Comparison of ENCODE assay signal across 8 cellular contexts in genomic region chr2:227766361-227766883, GRCh38. TPM values are rescaled to one million over a fixed set of nuclear protein-coding genes. Genes with fewer than 3 reads are reported as not detected.
DNase-seq lines count a peak whose midpoint lies in the region; ATAC-seq and TF ChIP-seq lines count a peak whose summit lies in the region.

No MANE protein-coding gene starts in this region.

- peak; percentile 79 for TF ChIP-seq CTCF in fibroblast of pulmonary artery (IDR thresholded peaks at IDR 0.05; ENCODE audit: low read length, missing control alignments)

- DNase-seq in DMS114 treated with DMSO at 0.1 percent for 48 hours (lab: John Stamatoyannopoulos, UW; ENCODE audit: unreplicated experiment) (peak; percentile 30), OCI-M2 (lab: John Stamatoyannopoulos, UW; ENCODE audit: unreplicated experiment) (peak; percentile 11), fibroblast of pulmonary artery (ENCODE audit: low read depth) (peak; percentile 86), non-pigmented ciliary epithelial cell (ENCODE audit: low read depth) (peak; percentile 28), superior temporal gyrus (ENCODE audit: extremely low spot score) (peak; percentile 88)
- DNase-seq in activated T-cell treated with anti-CD3 and anti-CD28 coated beads, Interleukin-2, amount 50 U/mL, for 4 hours, result peak; percentile 54

- peaks cover 1% of the 10 kb centered on the region for H3K4me1 Mint-ChIP-seq in activated T-cell treated with anti-CD3 and anti-CD28 coated beads, Interleukin-2, amount 50 U/mL, for 4 hours (ENCODE audit: low read depth)

- H3K9me3 Mint-ChIP-seq in activated T-cell treated with anti-CD3 and anti-CD28 coated beads, Interleukin-2, amount 50 U/mL, for 4 hours, result no peaks in the 10 kb centered on the region

- ATAC-seq in GM19468 (IDR thresholded peaks at IDR 0.05; ENCODE audit: extremely low read depth, unreplicated experiment), result peak; percentile 97
- ATAC-seq in HG03565 (IDR thresholded peaks at IDR 0.05; ENCODE audit: unreplicated experiment), result peak; percentile 94
- ATAC-seq in activated T-cell treated with anti-CD3 and anti-CD28 coated beads, Interleukin-2, amount 50 U/mL, for 4 hours, result peak; percentile 66 to 86

- H3K36me3 Mint-ChIP-seq in activated T-cell treated with anti-CD3 and anti-CD28 coated beads, Interleukin-2, amount 50 U/mL, for 4 hours (ENCODE audit: insufficient read depth), result no peaks in the 10 kb centered on the region

- H3K4me3 Mint-ChIP-seq in activated T-cell treated with anti-CD3 and anti-CD28 coated beads, Interleukin-2, amount 50 U/mL, for 4 hours, result no peak overlapping the region

- no peaks in the 10 kb centered on the region for H3K27me3 Mint-ChIP-seq in activated T-cell treated with anti-CD3 and anti-CD28 coated beads, Interleukin-2, amount 50 U/mL, for 4 hours (ENCODE audit: low read depth)

- no peak overlapping the region for H3K4me3 ChIP-seq in fibroblast of pulmonary artery (replicated peaks; ENCODE audit: low read depth, low read length)

RNA-seq across cellular contexts. Expression of gene SCYGR8, which starts 20.7 kb away (rescaled TPM):
- not detected for total RNA-seq in activated T-cell treated with anti-CD3 and anti-CD28 coated beads, Interleukin-2, amount 50 U/mL, for 4 hours

RNA-seq across cellular contexts. Expression of gene SCYGR7, which starts 38.3 kb away (rescaled TPM):
- total RNA-seq in activated T-cell treated with anti-CD3 and anti-CD28 coated beads, Interleukin-2, amount 50 U/mL, for 4 hours, result not detected

RNA-seq across cellular contexts. Expression of gene SCYGR6, which starts 41.9 kb away (rescaled TPM):
- not detected for total RNA-seq in activated T-cell treated with anti-CD3 and anti-CD28 coated beads, Interleukin-2, amount 50 U/mL, for 4 hours

RNA-seq across cellular contexts. Expression of gene CCL20, which starts 47.2 kb away (rescaled TPM):
- total RNA-seq in activated T-cell treated with anti-CD3 and anti-CD28 coated beads, Interleukin-2, amount 50 U/mL, for 4 hours, result 100 to 1,000 TPM in 2 of 3 donors, 10 to 100 TPM in 1; 23.1 to 141 (median 105) TPM

RNA-seq across cellular contexts. Expression of gene SLC19A3, which starts 48.6 kb away (rescaled TPM):
- total RNA-seq in activated T-cell treated with anti-CD3 and anti-CD28 coated beads, Interleukin-2, amount 50 U/mL, for 4 hours, result not detected

Comparison
In these comparisons a context has a peak if more than half of its experiments do, and no peak if none do; other contexts are left out.
1. DNase-seq: peak in every context shown above with its lines; median percentile 88 in superior temporal gyrus; 86 in fibroblast of pulmonary artery; 54 in activated T-cell treated with anti-CD3 and anti-CD28 coated beads, Interleukin-2, amount 50 U/mL, for 4 hours; 30 in DMS114 treated with DMSO at 0.1 percent for 48 hours; 28 in non-pigmented ciliary epithelial cell; 11 in OCI-M2.